ENCODE assay signal across 15 cellular contexts in the genomic region with DNA sequence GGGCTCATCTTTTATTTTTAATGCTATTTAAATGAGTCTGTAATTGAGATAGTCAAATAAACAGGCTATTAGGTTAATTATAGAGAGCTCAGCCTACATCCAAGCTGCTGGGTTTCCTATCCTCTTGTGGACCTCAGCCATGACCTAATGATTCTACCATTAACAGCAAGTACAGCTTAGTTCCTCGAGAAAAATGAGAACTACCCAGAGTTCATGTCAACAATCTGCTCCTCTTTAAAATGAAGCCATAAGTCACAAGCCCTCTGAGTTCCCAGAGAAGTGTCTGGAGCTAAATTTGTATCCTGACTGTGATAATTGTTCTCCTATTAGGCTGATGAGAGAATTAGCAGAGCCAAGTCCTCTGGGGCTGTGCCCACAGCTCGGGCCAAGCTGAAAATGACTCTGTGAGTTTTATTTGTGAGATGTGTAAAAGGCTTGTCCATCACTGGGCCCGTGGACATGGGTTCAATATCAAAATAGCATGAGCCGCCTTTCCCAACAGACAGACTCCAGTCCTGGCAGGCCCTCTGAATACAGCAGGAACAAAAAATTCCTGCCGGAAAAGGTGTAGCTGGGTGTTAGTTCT.
"Had no signal": no experiment of that assay in that cellular context is flagged by ENCODE, and none has a peak within 500 bp of the region (broad histone marks: within the 10 kb centered on the region; RNA-seq: fewer than 3 reads in every experiment).

No MANE protein-coding gene starts in this region.

- H3K9me3 Mint-ChIP-seq: activated CD4-positive, alpha-beta memory T cell treated with anti-CD3 and anti-CD28 coated beads, Interleukin-2, amount 10 ng/mL, durations not matched to agents 7 days and 5 days; activated naive CD8-positive, alpha-beta T cell treated with anti-CD3 and anti-CD28 coated beads, Interleukin-2, amount 10 ng/mL, durations not matched to agents 7 days and 5 days; activated T-helper 17 cell treated with anti-CD3 and anti-CD28 coated beads, Interleukin-2, amount 50 U/mL, for 72 hours; natural killer cell; stimulated activated naive B cell treated with anti-CD40 and anti-IgM and Interleukin-4, amounts not matched to agents 10 μg/mL and 1 μg/mL and 100 μg/mL, for 72 hours had no signal

- H3K9me3 ChIP-seq: gastrocnemius medialis, lower lobe of right lung had no signal

- ATAC-seq: activated CD8-positive, alpha-beta memory T cell treated with anti-CD3 and anti-CD28 coated beads, Interleukin-2, amount 10 ng/mL, durations not matched to agents 7 days and 5 days; activated T-helper 17 cell treated with anti-CD3 and anti-CD28 coated beads, Interleukin-2, amount 50 U/mL, for 72 hours; lower lobe of right lung; natural killer cell; stimulated activated naive B cell treated with anti-CD40 and anti-IgM and Interleukin-4, amounts not matched to agents 10 μg/mL and 1 μg/mL and 100 μg/mL, for 72 hours had no signal

- H3K4me3 ChIP-seq: coronary artery, gastrocnemius medialis, lower lobe of right lung had no signal

- H3K27me3 ChIP-seq: gastrocnemius medialis had no signal

- H3K27ac Mint-ChIP-seq: activated CD4-positive, alpha-beta memory T cell treated with anti-CD3 and anti-CD28 coated beads, Interleukin-2, amount 10 ng/mL, durations not matched to agents 7 days and 5 days; activated CD8-positive, alpha-beta memory T cell treated with anti-CD3 and anti-CD28 coated beads, Interleukin-2, amount 10 ng/mL, durations not matched to agents 7 days and 5 days; activated naive CD8-positive, alpha-beta T cell treated with anti-CD3 and anti-CD28 coated beads, Interleukin-2, amount 10 ng/mL, durations not matched to agents 7 days and 5 days; activated T-helper 17 cell treated with anti-CD3 and anti-CD28 coated beads, Interleukin-2, amount 50 U/mL, for 72 hours; natural killer cell; stimulated activated naive B cell treated with anti-CD40 and anti-IgM and Interleukin-4, amounts not matched to agents 10 μg/mL and 1 μg/mL and 100 μg/mL, for 72 hours had no signal

- H3K36me3 Mint-ChIP-seq: activated CD8-positive, alpha-beta memory T cell treated with anti-CD3 and anti-CD28 coated beads, Interleukin-2, amount 10 ng/mL, durations not matched to agents 7 days and 5 days; activated naive CD8-positive, alpha-beta T cell treated with anti-CD3 and anti-CD28 coated beads, Interleukin-2, amount 10 ng/mL, durations not matched to agents 7 days and 5 days; natural killer cell; stimulated activated naive B cell treated with anti-CD40 and anti-IgM and Interleukin-4, amounts not matched to agents 10 μg/mL and 1 μg/mL and 100 μg/mL, for 72 hours had no signal

- DNase-seq: activated CD4-positive, alpha-beta memory T cell treated with anti-CD3 and anti-CD28 coated beads, Interleukin-2, amount 10 ng/mL, durations not matched to agents 7 days and 5 days; activated CD4-positive, alpha-beta T cell treated with anti-CD3 and anti-CD28 coated beads for 48 hours; activated CD4-positive, CD25-positive, alpha-beta regulatory T cell; activated CD8-positive, alpha-beta memory T cell treated with anti-CD3 and anti-CD28 coated beads, Interleukin-2, amount 10 ng/mL, durations not matched to agents 7 days and 5 days; activated naive CD4-positive, alpha-beta T cell; activated naive CD8-positive, alpha-beta T cell treated with anti-CD3 and anti-CD28 coated beads, Interleukin-2, amount 10 ng/mL, durations not matched to agents 7 days and 5 days; caudate nucleus; gastrocnemius medialis; lower lobe of right lung; natural killer cell; posterior cingulate gyrus; stimulated activated naive B cell treated with anti-CD40 and anti-IgM and Interleukin-4, amounts not matched to agents 10 μg/mL and 1 μg/mL and 100 μg/mL, for 72 hours; T1000 had no signal

- H3K27ac ChIP-seq: lower lobe of right lung had no signal

- H3K36me3 ChIP-seq: gastrocnemius medialis, lower lobe of right lung had no signal

- H3K4me1 ChIP-seq: lower lobe of right lung had no signal

- H3K4me1 Mint-ChIP-seq: activated CD4-positive, alpha-beta memory T cell treated with anti-CD3 and anti-CD28 coated beads, Interleukin-2, amount 10 ng/mL, durations not matched to agents 7 days and 5 days; activated CD8-positive, alpha-beta memory T cell treated with anti-CD3 and anti-CD28 coated beads, Interleukin-2, amount 10 ng/mL, durations not matched to agents 7 days and 5 days; activated naive CD8-positive, alpha-beta T cell treated with anti-CD3 and anti-CD28 coated beads, Interleukin-2, amount 10 ng/mL, durations not matched to agents 7 days and 5 days; activated T-helper 17 cell treated with anti-CD3 and anti-CD28 coated beads, Interleukin-2, amount 50 U/mL, for 72 hours; natural killer cell; stimulated activated naive B cell treated with anti-CD40 and anti-IgM and Interleukin-4, amounts not matched to agents 10 μg/mL and 1 μg/mL and 100 μg/mL, for 72 hours had no signal

- H3K4me3 Mint-ChIP-seq: activated CD4-positive, alpha-beta memory T cell treated with anti-CD3 and anti-CD28 coated beads, Interleukin-2, amount 10 ng/mL, durations not matched to agents 7 days and 5 days; activated CD8-positive, alpha-beta memory T cell treated with anti-CD3 and anti-CD28 coated beads, Interleukin-2, amount 10 ng/mL, durations not matched to agents 7 days and 5 days; activated naive CD8-positive, alpha-beta T cell treated with anti-CD3 and anti-CD28 coated beads, Interleukin-2, amount 10 ng/mL, durations not matched to agents 7 days and 5 days; activated T-helper 17 cell treated with anti-CD3 and anti-CD28 coated beads, Interleukin-2, amount 50 U/mL, for 72 hours; natural killer cell; stimulated activated naive B cell treated with anti-CD40 and anti-IgM and Interleukin-4, amounts not matched to agents 10 μg/mL and 1 μg/mL and 100 μg/mL, for 72 hours had no signal
